In genomic region chr1:36479505-36480051, GRCh38 we compare ENCODE assay signal across 2 cellular contexts.
A peak's percentile ranks its signal among the peaks of the same experiment; 100 is the strongest.
TF ChIP-seq lines count a peak whose summit lies in the region.

No MANE protein-coding gene starts in this region.

TF ChIP-seq in K562, 482 proteins besides CTCF, POLR2A, EP300 and RAD21 (continues in another document):
- TF ChIP-seq BCOR (IDR thresholded peaks at IDR 0.05): peak; percentile 97
- peak; percentile 24; the same call in 1 of the 2 replicates for TF ChIP-seq DPF2 (IDR thresholded peaks at IDR 0.05)
- TF ChIP-seq SMAD4 (CRISPR knock-in tag; conservative IDR thresholded peaks at IDR 0.05): no peak
- TF ChIP-seq ZBTB43 (CRISPR knock-in tag; IDR thresholded peaks at IDR 0.05): no peak
- peak; percentile 42; the same call in 1 of the 2 replicates for TF ChIP-seq ELF1 (tag; IDR thresholded peaks at IDR 0.05)
- no peak for TF ChIP-seq POLR3A (IDR thresholded peaks at IDR 0.05; ENCODE audit: borderline replicate concordance, extremely low read depth, insufficient read depth, insufficient read length)
- TF ChIP-seq HMGXB4 (CRISPR knock-in tag; IDR thresholded peaks at IDR 0.05): no peak
- TF ChIP-seq DDX20 (tag; IDR thresholded peaks at IDR 0.05; ENCODE audit: low read depth): peak; percentile 16; the same call in 1 of the 2 replicates
- no peak for TF ChIP-seq ZNF75A (CRISPR knock-in tag; IDR thresholded peaks at IDR 0.05)
- TF ChIP-seq NFE2 (IDR thresholded peaks at IDR 0.05; ENCODE audit: low read depth): no peak
- TF ChIP-seq ADNP (tag; IDR thresholded peaks at IDR 0.05): peak; percentile 77; the same call in 1 of the 2 replicates
- peak; percentile 31; the same call in 1 of the 2 replicates for TF ChIP-seq ARID1B (IDR thresholded peaks at IDR 0.05)
- TF ChIP-seq ATF7 (IDR thresholded peaks at IDR 0.05): peak; percentile 86
- no peak for TF ChIP-seq ZNF274 (IDR thresholded peaks at IDR 0.05; ENCODE audit: borderline replicate concordance, low read depth, low read length)
- 0 out of 2 replicates have a peak, but pooled peaks have one; percentile 20 for TF ChIP-seq PTBP1 (IDR thresholded peaks at IDR 0.05; ENCODE audit: low read depth, low read length)
- TF ChIP-seq ZBTB40 (IDR thresholded peaks at IDR 0.05): peak; percentile 34; the same call in 1 of the 2 replicates
- TF ChIP-seq ZBTB40 (CRISPR knock-in tag; IDR thresholded peaks at IDR 0.05): no peak
- TF ChIP-seq ZNF766 (CRISPR knock-in tag; conservative IDR thresholded peaks at IDR 0.05): 0 out of 2 replicates have a peak, but pooled peaks have one; percentile 25
- no peak for TF ChIP-seq PYGO2 (tag; IDR thresholded peaks at IDR 0.05)

TF ChIP-seq in GM23338, 12 proteins besides CTCF, POLR2A, EP300 and RAD21:
- TF ChIP-seq POLR2AphosphoS5 (IDR thresholded peaks at IDR 0.05; ENCODE audit: low read depth): no peak
- no peak for TF ChIP-seq JUNB (IDR thresholded peaks at IDR 0.05; ENCODE audit: unreplicated experiment)
- TF ChIP-seq ZNF462 (CRISPR knock-in tag; IDR thresholded peaks at IDR 0.05): no peak
- TF ChIP-seq EZH2phosphoT487 (IDR thresholded peaks at IDR 0.05; ENCODE audit: unreplicated experiment): no peak
- no peak for TF ChIP-seq ZNF114 (CRISPR knock-in tag; IDR thresholded peaks at IDR 0.05)
- no peak for TF ChIP-seq ZNF331 (CRISPR knock-in tag; IDR thresholded peaks at IDR 0.05; ENCODE audit: low read depth)
- no peak for TF ChIP-seq NANOG (IDR thresholded peaks at IDR 0.05; ENCODE audit: borderline replicate concordance)
- no peak for TF ChIP-seq CREB1 (CRISPR knock-in tag; IDR thresholded peaks at IDR 0.05; ENCODE audit: low read depth)
- TF ChIP-seq ETS1 (IDR thresholded peaks at IDR 0.05): no peak
- no peak for TF ChIP-seq EZH2 (IDR thresholded peaks at IDR 0.05; ENCODE audit: low read depth, unreplicated experiment)
- no peak for TF ChIP-seq REST (IDR thresholded peaks at IDR 0.05; ENCODE audit: unreplicated experiment)
- TF ChIP-seq STAT1 (IDR thresholded peaks at IDR 0.05; ENCODE audit: unreplicated experiment): no peak
